In genomic region chr1:23795676-23796465, GRCh38 we compare ENCODE assay signal across 20 cellular contexts. TPM values are rescaled to one million over a fixed set of nuclear protein-coding genes. Genes with fewer than 3 reads are reported as not detected.
DNase-seq lines count a peak whose midpoint lies in the region; ATAC-seq, FAIRE-seq and TF ChIP-seq lines count a peak whose summit lies in the region.
"Had no signal": no experiment of that assay in that cellular context is flagged by ENCODE, and none has a peak within 500 bp of the region (broad histone marks: within the 10 kb centered on the region; RNA-seq: fewer than 3 reads in every experiment).

No MANE protein-coding gene starts in this region.

- no peak overlapping the region for H3K4me3 ChIP-seq in kidney (ENCODE audit: low read length in 2 of 2)
- no peak overlapping the region for H3K4me3 ChIP-seq in thymus (ENCODE audit: low read length)
- H3K4me3 ChIP-seq in effector memory CD4-positive, alpha-beta T cell (ENCODE audit: insufficient read depth, low read depth, low read length, poor library complexity, severe bottlenecking), result no peak overlapping the region
- H3K4me3 ChIP-seq: adrenal gland, cardiac muscle cell, esophagus muscularis mucosa, right atrium auricular region had no signal

- peaks cover 18% of the 10 kb centered on the region for H3K4me1 Mint-ChIP-seq in activated naive CD8-positive, alpha-beta T cell treated with anti-CD3 and anti-CD28 coated beads for 36 hours
- peaks cover 29% of the 10 kb centered on the region for H3K4me1 Mint-ChIP-seq in activated naive CD8-positive, alpha-beta T cell treated with anti-CD3 and anti-CD28 coated beads, Interleukin-2, amount 50 U/mL, for 24 hours

- no peaks in the 10 kb centered on the region for H3K27me3 Mint-ChIP-seq in activated naive CD8-positive, alpha-beta T cell treated with anti-CD3 and anti-CD28 coated beads for 36 hours
- H3K27me3 Mint-ChIP-seq in activated naive CD8-positive, alpha-beta T cell treated with anti-CD3 and anti-CD28 coated beads, Interleukin-2, amount 50 U/mL, for 24 hours, result no peaks in the 10 kb centered on the region
- H3K27me3 Mint-ChIP-seq: activated CD4-positive, alpha-beta memory T cell treated with anti-CD3 and anti-CD28 coated beads, Interleukin-2, amount 10 ng/mL, durations not matched to agents 7 days and 5 days; stimulated activated naive CD8-positive, alpha-beta T cell treated with anti-CD3 and anti-CD28 coated beads, Interleukin-15, Interleukin-2, amounts not matched to agents 100 ng/mL and 50 ng/mL, for 24 hours had no signal

- H3K27ac ChIP-seq in kidney (ENCODE audit: low read depth in 2 of 2, low read length in 2 of 2) (no peak overlapping the region), thymus (ENCODE audit: low read depth) (peak overlapping the region; percentile 37)
- H3K27ac ChIP-seq in effector memory CD4-positive, alpha-beta T cell (ENCODE audit: insufficient read depth, low read length, poor library complexity, severe bottlenecking), result no peak overlapping the region
- H3K27ac ChIP-seq: adrenal gland, cardiac muscle cell, esophagus muscularis mucosa, right atrium auricular region, WERI-Rb-1 had no signal

- H3K27ac Mint-ChIP-seq in activated naive CD8-positive, alpha-beta T cell treated with anti-CD3 and anti-CD28 coated beads for 36 hours, result peak overlapping the region; percentile 61
- H3K27ac Mint-ChIP-seq in activated naive CD8-positive, alpha-beta T cell treated with anti-CD3 and anti-CD28 coated beads, Interleukin-2, amount 50 U/mL, for 24 hours, result no peak overlapping the region
- H3K27ac Mint-ChIP-seq: activated CD4-positive, alpha-beta memory T cell treated with anti-CD3 and anti-CD28 coated beads, Interleukin-2, amount 10 ng/mL, durations not matched to agents 7 days and 5 days; HFFc6; stimulated activated naive CD8-positive, alpha-beta T cell treated with anti-CD3 and anti-CD28 coated beads, Interleukin-15, Interleukin-2, amounts not matched to agents 100 ng/mL and 50 ng/mL, for 24 hours had no signal

- FAIRE-seq in kidney (lab: Jason Lieb, UNC) (no peak), H54 (lab: Jason Lieb, UNC) (no peak)

- TF ChIP-seq CTCF in kidney (IDR thresholded peaks at IDR 0.05; ENCODE audit: borderline replicate concordance, extremely low read depth, insufficient read depth), result no peak

- H3K27me3 ChIP-seq in thymus (ENCODE audit: control insufficient read depth, insufficient read depth), result no peaks in the 10 kb centered on the region
- no peaks in the 10 kb centered on the region for H3K27me3 ChIP-seq in effector memory CD4-positive, alpha-beta T cell (replicated peaks; ENCODE audit: control insufficient read depth, insufficient read depth, low read length, poor library complexity, severe bottlenecking)
- H3K27me3 ChIP-seq: adrenal gland, cardiac muscle cell, esophagus muscularis mucosa, right atrium auricular region had no signal

- H3K9me3 ChIP-seq in kidney (ENCODE audit: control insufficient read depth in 1 of 2, low read length in 2 of 2) (no peaks in the 10 kb centered on the region), thymus (ENCODE audit: control insufficient read depth) (no peaks in the 10 kb centered on the region)
- no peaks in the 10 kb centered on the region for H3K9me3 ChIP-seq in effector memory CD4-positive, alpha-beta T cell (ENCODE audit: control insufficient read depth, low read length)
- H3K9me3 ChIP-seq: adrenal gland, esophagus muscularis mucosa, right atrium auricular region had no signal

- H3K4me1 ChIP-seq in kidney (ENCODE audit: control insufficient read depth in 1 of 2, insufficient read depth in 1 of 2, low read depth in 1 of 2, low read length in 2 of 2) (peaks cover 4 to 40% of the 10 kb centered on the region in 2 donors), thymus (ENCODE audit: control insufficient read depth, insufficient read depth, low read length) (peaks cover 15% of the 10 kb centered on the region)
- peaks cover 23% of the 10 kb centered on the region for H3K4me1 ChIP-seq in effector memory CD4-positive, alpha-beta T cell (ENCODE audit: control insufficient read depth, insufficient read depth, low read length, poor library complexity, severe bottlenecking)

- intact Hi-C loops in kidney (cut with DNase I), result no loop called here

- H3K9ac ChIP-seq in kidney (ENCODE audit: low read length in 2 of 2), result no peak overlapping the region

- no peak for ATAC-seq in activated naive CD8-positive, alpha-beta T cell treated with anti-CD3 and anti-CD28 coated beads, Interleukin-2, amount 50 U/mL, for 24 hours
- ATAC-seq: left cardiac atrium had no signal

- DNase-seq in activated naive CD8-positive, alpha-beta T cell treated with anti-CD3 and anti-CD28 coated beads for 36 hours, result no peak
- no peak for DNase-seq in activated naive CD8-positive, alpha-beta T cell treated with anti-CD3 and anti-CD28 coated beads, Interleukin-2, amount 50 U/mL, for 24 hours
- peak; percentile 62 for DNase-seq in kidney
- DNase-seq in H54 (ENCODE audit: insufficient read length, low spot score), result no peak
- DNase-seq in effector memory CD4-positive, alpha-beta T cell, result no peak
- DNase-seq: activated CD4-positive, alpha-beta memory T cell treated with anti-CD3 and anti-CD28 coated beads, Interleukin-2, amount 10 ng/mL, durations not matched to agents 7 days and 5 days; HFFc6; KBM-7; left cardiac atrium; NCI-H1048; NCI-H2029 treated with DMSO at 0.1 percent for 48 hours; NCI-H510A; SHP77; WERI-Rb-1 had no signal

- H3K36me3 ChIP-seq in kidney (ENCODE audit: control insufficient read depth in 1 of 2, insufficient read depth in 2 of 2, low read length in 2 of 2) (peaks cover 2 to 9% of the 10 kb centered on the region in 2 donors), thymus (ENCODE audit: control insufficient read depth, insufficient read depth) (peaks cover 50% of the 10 kb centered on the region)
- H3K36me3 ChIP-seq in effector memory CD4-positive, alpha-beta T cell (ENCODE audit: control insufficient read depth, insufficient read depth, low read length), result peaks cover 21% of the 10 kb centered on the region

- TF ChIP-seq POLR2A in H54 (IDR thresholded peaks at IDR 0.05; ENCODE audit: low read depth, low read length), result no peak

- 94% methylated on average over 16 of the region's 16 CpGs for WGBS in thymus

- peaks cover 6% of the 10 kb centered on the region for H3K36me3 Mint-ChIP-seq in activated naive CD8-positive, alpha-beta T cell treated with anti-CD3 and anti-CD28 coated beads for 36 hours
- peaks cover 12% of the 10 kb centered on the region for H3K36me3 Mint-ChIP-seq in activated naive CD8-positive, alpha-beta T cell treated with anti-CD3 and anti-CD28 coated beads, Interleukin-2, amount 50 U/mL, for 24 hours (ENCODE audit: low read depth)

- no peak overlapping the region for H3K4me3 Mint-ChIP-seq in activated naive CD8-positive, alpha-beta T cell treated with anti-CD3 and anti-CD28 coated beads for 36 hours
- H3K4me3 Mint-ChIP-seq in activated naive CD8-positive, alpha-beta T cell treated with anti-CD3 and anti-CD28 coated beads, Interleukin-2, amount 50 U/mL, for 24 hours, result no peak overlapping the region
- H3K4me3 Mint-ChIP-seq: activated CD4-positive, alpha-beta memory T cell treated with anti-CD3 and anti-CD28 coated beads, Interleukin-2, amount 10 ng/mL, durations not matched to agents 7 days and 5 days; HFFc6; stimulated activated naive CD8-positive, alpha-beta T cell treated with anti-CD3 and anti-CD28 coated beads, Interleukin-15, Interleukin-2, amounts not matched to agents 100 ng/mL and 50 ng/mL, for 24 hours had no signal

- H3K9me3 Mint-ChIP-seq in activated naive CD8-positive, alpha-beta T cell treated with anti-CD3 and anti-CD28 coated beads for 36 hours, result no peaks in the 10 kb centered on the region
- H3K9me3 Mint-ChIP-seq in activated naive CD8-positive, alpha-beta T cell treated with anti-CD3 and anti-CD28 coated beads, Interleukin-2, amount 50 U/mL, for 24 hours, result no peaks in the 10 kb centered on the region
- H3K9me3 Mint-ChIP-seq: activated CD4-positive, alpha-beta memory T cell treated with anti-CD3 and anti-CD28 coated beads, Interleukin-2, amount 10 ng/mL, durations not matched to agents 7 days and 5 days; HFFc6; stimulated activated naive CD8-positive, alpha-beta T cell treated with anti-CD3 and anti-CD28 coated beads, Interleukin-15, Interleukin-2, amounts not matched to agents 100 ng/mL and 50 ng/mL, for 24 hours had no signal

RNA-seq across cellular contexts. Expression of gene GALE, which starts 4.7 kb away (rescaled TPM):
- total RNA-seq in activated naive CD8-positive, alpha-beta T cell treated with anti-CD3 and anti-CD28 coated beads for 36 hours, result 10 to 100 TPM; 48.6 to 51.8 TPM
- 68.1 TPM for total RNA-seq in kidney
- 73.7 TPM for polyA plus RNA-seq in kidney (ENCODE audit: insufficient read depth, low read depth, low replicate concordance)
- polyA plus RNA-seq in thymus, result 22.6 TPM

RNA-seq across cellular contexts. Expression of gene LYPLA2, which starts 4.9 kb away (rescaled TPM):
- 10 to 100 TPM; 76.8 to 79.5 TPM for total RNA-seq in activated naive CD8-positive, alpha-beta T cell treated with anti-CD3 and anti-CD28 coated beads for 36 hours
- total RNA-seq in kidney, result 71.3 TPM
- polyA plus RNA-seq in kidney (ENCODE audit: insufficient read depth, low read depth, low replicate concordance), result 133 TPM
- 57.7 TPM for polyA plus RNA-seq in thymus

RNA-seq across cellular contexts. Expression of gene PITHD1, which starts 17.7 kb away (rescaled TPM):
- total RNA-seq in activated naive CD8-positive, alpha-beta T cell treated with anti-CD3 and anti-CD28 coated beads for 36 hours, result 10 to 100 TPM; 89.1 to 92.3 TPM
- total RNA-seq in kidney, result 40.4 TPM
- 57.7 TPM for polyA plus RNA-seq in kidney (ENCODE audit: insufficient read depth, low read depth, low replicate concordance)
- 89.1 TPM for polyA plus RNA-seq in thymus

RNA-seq across cellular contexts. Expression of gene HMGCL, which starts 29.4 kb away (rescaled TPM):
- 10 to 100 TPM; 29.2 to 30.3 TPM for total RNA-seq in activated naive CD8-positive, alpha-beta T cell treated with anti-CD3 and anti-CD28 coated beads for 36 hours
- 51.5 TPM for total RNA-seq in kidney
- 205 TPM for polyA plus RNA-seq in kidney (ENCODE audit: insufficient read depth, low read depth, low replicate concordance)
- 41.6 TPM for polyA plus RNA-seq in thymus

RNA-seq across cellular contexts. Expression of gene ELOA, which starts 52.6 kb away (rescaled TPM):
- 10 to 100 TPM; 58.5 to 60.6 TPM for total RNA-seq in activated naive CD8-positive, alpha-beta T cell treated with anti-CD3 and anti-CD28 coated beads for 36 hours
- total RNA-seq in kidney, result 39.1 TPM
- polyA plus RNA-seq in kidney (ENCODE audit: insufficient read depth, low read depth, low replicate concordance) (13.7 TPM), thymus (16.5 TPM)
